ENCODE assay signal across 19 cellular contexts in genomic region chr6:156884306-156884705, GRCh38.
DNase-seq lines count a peak whose midpoint lies in the region; TF ChIP-seq lines count a peak whose summit lies in the region.
"Had no signal": no experiment of that assay in that cellular context is flagged by ENCODE, and none has a peak within 500 bp of the region (broad histone marks: within the 10 kb centered on the region; RNA-seq: fewer than 3 reads in every experiment).

No MANE protein-coding gene starts in this region.

- 87 to 92% methylated on average over 2 to 4 of the region's 4 CpGs for WGBS in endodermal cell (ENCODE audit: insufficient coverage in 1 of 2, insufficient read length in 1 of 2), 2 experiments

- no peak overlapping the region for H3K9ac ChIP-seq in endodermal cell (ENCODE audit: extremely low read depth, low read length, poor library complexity, severe bottlenecking)

- H3K4me1 Mint-ChIP-seq in endodermal cell: peaks cover 50% of the 10 kb centered on the region

- DNase-seq in D341Med (ENCODE audit: low spot score) (peak; percentile 60), GM13977 (ENCODE audit: low spot score) (no peak), NCI-H524 treated with DMSO at 0.1 percent for 48 hours (lab: John Stamatoyannopoulos, UW) (peak; percentile 76), endodermal cell (no peak), HPDE6-E6E7 (ENCODE audit: extremely low spot score) (no peak), cerebellar nuclear complex (lab: John Stamatoyannopoulos, UW) (no peak), A172 (ENCODE audit: low spot score) (no peak)
- DNase-seq: activated CD4-positive, alpha-beta T cell treated with anti-CD3 and anti-CD28 coated beads, Interleukin-2, amount 10 ng/mL, durations not matched to agents 24 days and 14 days; activated CD8-positive, alpha-beta memory T cell treated with anti-CD3 and anti-CD28 coated beads, Interleukin-2, amount 10 ng/mL, durations not matched to agents 7 days and 5 days; cortex of kidney; heart right ventricle; left ventricle myocardium inferior; NCI-H1694; NCI-H446 had no signal

- no peaks in the 10 kb centered on the region for H3K9me3 ChIP-seq in endodermal cell (ENCODE audit: control insufficient read depth, low read length)
- H3K9me3 ChIP-seq: body of pancreas, heart right ventricle, left ventricle myocardium inferior, prostate gland had no signal

- no peak overlapping the region for H3K4me3 ChIP-seq in endodermal cell (ENCODE audit: low read length)
- H3K4me3 ChIP-seq: body of pancreas, heart right ventricle, left ventricle myocardium inferior, prostate gland had no signal

- no peaks in the 10 kb centered on the region for H3K27me3 ChIP-seq in endodermal cell (ENCODE audit: control insufficient read depth, insufficient read depth, low read length, poor library complexity, severe bottlenecking)
- H3K27me3 ChIP-seq: body of pancreas, heart right ventricle had no signal

- H3K27ac Mint-ChIP-seq in endodermal cell: no peak overlapping the region
- H3K27ac Mint-ChIP-seq: activated CD8-positive, alpha-beta memory T cell treated with anti-CD3 and anti-CD28 coated beads, Interleukin-2, amount 10 ng/mL, durations not matched to agents 7 days and 5 days; stimulated activated naive CD8-positive, alpha-beta T cell treated with anti-CD3 and anti-CD28 coated beads, Interleukin-15, Interleukin-2, amounts not matched to agents 100 ng/mL and 50 ng/mL, for 24 hours had no signal

- in situ Hi-C loops in GM13977 (cut with MboI; ENCODE audit: low pct_unique_long_range_greater_than_20kb, low sequenced_read_pairs, unreplicated experiment): no loop called here

- no peaks in the 10 kb centered on the region for H3K9me3 Mint-ChIP-seq in endodermal cell
- H3K9me3 Mint-ChIP-seq: activated CD4-positive, alpha-beta T cell treated with anti-CD3 and anti-CD28 coated beads, Interleukin-2, amount 10 ng/mL, durations not matched to agents 24 days and 14 days; neural crest cell; stimulated activated naive CD8-positive, alpha-beta T cell treated with anti-CD3 and anti-CD28 coated beads, Interleukin-15, Interleukin-2, amounts not matched to agents 100 ng/mL and 50 ng/mL, for 24 hours had no signal

- H3K36me3 Mint-ChIP-seq in endodermal cell (ENCODE audit: low read depth): no peaks in the 10 kb centered on the region
- H3K36me3 Mint-ChIP-seq: type B pancreatic cell had no signal

- H3K4me3 Mint-ChIP-seq in endodermal cell: no peak overlapping the region
- H3K4me3 Mint-ChIP-seq: activated CD4-positive, alpha-beta T cell treated with anti-CD3 and anti-CD28 coated beads, Interleukin-2, amount 10 ng/mL, durations not matched to agents 24 days and 14 days; activated CD8-positive, alpha-beta memory T cell treated with anti-CD3 and anti-CD28 coated beads, Interleukin-2, amount 10 ng/mL, durations not matched to agents 7 days and 5 days; neural crest cell had no signal

- peaks cover 4% of the 10 kb centered on the region for H3K4me1 ChIP-seq in endodermal cell (ENCODE audit: control insufficient read depth, insufficient read depth, low read length)
- H3K4me1 ChIP-seq: prostate gland had no signal

- H3K27ac ChIP-seq in endodermal cell (ENCODE audit: low read depth, low read length): no peak overlapping the region
- H3K27ac ChIP-seq: left ventricle myocardium inferior, prostate gland had no signal

- TF ChIP-seq CTCF in GM13977 (IDR thresholded peaks at IDR 0.05; ENCODE audit: extremely low read depth, insufficient read depth, missing control alignments) (peak; percentile 1), endodermal cell (conservative IDR thresholded peaks at IDR 0.05) (peak; percentile 17)

- no peaks in the 10 kb centered on the region for H3K27me3 Mint-ChIP-seq in endodermal cell (ENCODE audit: insufficient read depth)
- H3K27me3 Mint-ChIP-seq: activated CD4-positive, alpha-beta T cell treated with anti-CD3 and anti-CD28 coated beads, Interleukin-2, amount 10 ng/mL, durations not matched to agents 24 days and 14 days; activated CD8-positive, alpha-beta memory T cell treated with anti-CD3 and anti-CD28 coated beads, Interleukin-2, amount 10 ng/mL, durations not matched to agents 7 days and 5 days; stimulated activated naive CD8-positive, alpha-beta T cell treated with anti-CD3 and anti-CD28 coated beads, Interleukin-15, Interleukin-2, amounts not matched to agents 100 ng/mL and 50 ng/mL, for 24 hours; type B pancreatic cell had no signal

- no peaks in the 10 kb centered on the region for H3K36me3 ChIP-seq in endodermal cell (ENCODE audit: control insufficient read depth, insufficient read depth, low read length)
- H3K36me3 ChIP-seq: heart right ventricle, left ventricle myocardium inferior, prostate gland had no signal

Comparison
In these comparisons a context has a peak if more than half of its experiments do, and no peak if none do; other contexts are left out.
1. DNase-seq: peak in D341Med (single experiment) and NCI-H524 treated with DMSO at 0.1 percent for 48 hours (single experiment); none in GM13977 (single experiment), endodermal cell (single experiment), HPDE6-E6E7 (single experiment), cerebellar nuclear complex (0 of 2) and A172 (single experiment).